ENCODE assay signal across 19 cellular contexts in genomic region chr2:151789055-151789834, GRCh38.
"Had no signal": no experiment of that assay in that cellular context is flagged by ENCODE, and none has a peak within 500 bp of the region (broad histone marks: within the 10 kb centered on the region; RNA-seq: fewer than 3 reads in every experiment).

No MANE protein-coding gene starts in this region.

- H3K4me2 ChIP-seq: KMS-11, PC-9 had no signal

- H3K4me3 ChIP-seq: MG63, PC-9 had no signal

- DNase-seq: activated CD4-positive, alpha-beta memory T cell treated with anti-CD3 and anti-CD28 coated beads, Interleukin-2, amount 10 ng/mL, durations not matched to agents 7 days and 5 days; activated CD4-positive, alpha-beta T cell treated with anti-CD3 and anti-CD28 coated beads for 36 hours; activated CD4-positive, alpha-beta T cell treated with anti-CD3 and anti-CD28 coated beads, Interleukin-2, amount 50 U/mL, for 1 hour; activated gamma-delta T cell treated with Interleukin-2 at 50 U/mL for 16 hours; activated naive CD4-positive, alpha-beta T cell treated with anti-CD3 and anti-CD28 coated beads, Interleukin-2, amount 10 ng/mL, durations not matched to agents 7 days and 5 days; activated naive CD8-positive, alpha-beta T cell treated with anti-CD3 and anti-CD28 coated beads for 36 hours; activated T-cell treated with anti-CD3 and anti-CD28 coated beads, Interleukin-2, amount 50 U/mL, for 72 hours; cerebellar nuclear complex; MG63; NCI-H1105; NCI-H1436; NCI-H1694 treated with DMSO at 0.1 percent for 48 hours; NCI-H2029 treated with DMSO at 0.1 percent for 48 hours; NCI-H510A treated with DMSO at 0.1 percent for 48 hours; NCI-H69; PC-9; SHP77 treated with DMSO at 0.1 percent for 48 hours; WERI-Rb-1 had no signal

- H3K27me3 ChIP-seq: MG63 had no signal

- H3K27ac ChIP-seq: KMS-11, PC-9, WERI-Rb-1 had no signal

- ATAC-seq: activated CD4-positive, alpha-beta T cell treated with anti-CD3 and anti-CD28 coated beads for 36 hours; activated T-cell treated with anti-CD3 and anti-CD28 coated beads, Interleukin-2, amount 50 U/mL, for 72 hours had no signal

- H3K36me3 ChIP-seq: WERI-Rb-1 had no signal

- H3K9me3 ChIP-seq: MG63 had no signal
